ENCODE assay signal across 29 cellular contexts in the genomic region with DNA sequence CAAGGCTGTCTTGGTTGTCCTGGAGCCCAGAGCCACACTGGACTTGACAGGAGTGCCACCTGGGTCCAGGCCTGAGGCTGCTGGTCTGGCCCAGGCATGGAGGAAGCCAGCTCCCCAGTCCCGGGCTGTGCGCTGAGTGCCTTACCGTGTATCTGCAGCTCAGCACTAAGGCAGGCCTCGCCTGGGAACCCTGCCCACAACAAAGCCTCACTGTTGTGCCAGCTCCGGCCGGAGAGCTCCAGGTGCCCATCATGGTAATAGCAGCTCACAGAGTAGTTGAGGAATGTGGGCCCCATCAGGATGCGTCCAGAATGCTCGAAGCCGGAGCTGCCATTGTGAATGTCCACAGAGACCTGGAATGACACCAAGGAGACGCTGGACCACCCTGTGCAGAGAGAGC.
"Had no signal": no experiment of that assay in that cellular context is flagged by ENCODE, and none has a peak within 500 bp of the region (broad histone marks: within the 10 kb centered on the region; RNA-seq: fewer than 3 reads in every experiment).

No MANE protein-coding gene starts in this region.

- ATAC-seq: activated naive CD4-positive, alpha-beta T cell treated with anti-CD3 and anti-CD28 coated beads, Interleukin-2, amount 50 U/mL, for 72 hours; activated naive CD8-positive, alpha-beta T cell treated with anti-CD3 and anti-CD28 coated beads, Interleukin-2, amount 50 U/mL, for 24 hours; activated T-cell treated with anti-CD3 and anti-CD28 coated beads, Interleukin-2, amount 50 U/mL, for 4 hours; body of pancreas; Panc1 had no signal

- DNase-seq: activated CD4-positive, alpha-beta memory T cell treated with anti-CD3 and anti-CD28 coated beads for 36 hours; activated CD4-positive, alpha-beta T cell treated with anti-CD3 and anti-CD28 coated beads, Interleukin-2, amount 10 ng/mL, durations not matched to agents 7 days and 5 days; activated CD4-positive, CD25-positive, alpha-beta regulatory T cell; activated CD8-positive, alpha-beta memory T cell treated with anti-CD3 and anti-CD28 coated beads for 24 hours; activated effector memory CD4-positive, alpha-beta T cell treated with anti-CD3 and anti-CD28 coated beads, Interleukin-2, amount 50 U/mL, for 16 hours; activated naive CD4-positive, alpha-beta T cell treated with Interleukin-2 at 50 U/mL for 16 hours; activated naive CD8-positive, alpha-beta T cell treated with anti-CD3 and anti-CD28 coated beads, Interleukin-2, amount 50 U/mL, for 24 hours; activated T-cell treated with anti-CD3 and anti-CD28 coated beads, Interleukin-2, amount 50 U/mL, for 4 hours; amniotic stem cell; body of pancreas; KG1; NCI-H1048; NCI-H1417; NCI-H1694; NCI-H2029; NCI-H2107; NCI-H2171 treated with DMSO at 0.1 percent for 48 hours; NCI-H226; NCI-H526 treated with DMSO at 0.1 percent for 48 hours; NK-92 treated with Interleukin-12 subunit alpha and Interleukin-12 subunit beta, amount 100 ng/mL, for 24 hours; OCI-M1; RPMI8226; SHP77; T-helper 2 cell; T1000 had no signal

- H3K27me3 ChIP-seq: ascending aorta, body of pancreas, SJSA1 had no signal

- H3K4me1 ChIP-seq: ascending aorta, body of pancreas, SJSA1 had no signal

- H3K27ac ChIP-seq: ascending aorta, body of pancreas, SJSA1 had no signal

- H3K4me3 ChIP-seq: ascending aorta, body of pancreas, SJSA1 had no signal

- H3K9me3 ChIP-seq: ascending aorta, body of pancreas, SJSA1 had no signal

- H3K36me3 ChIP-seq: ascending aorta, SJSA1 had no signal
